1 cellular context compared by ENCODE assay signal in genomic region chr11:75582935-75583709, GRCh38.
TF ChIP-seq lines count a peak whose summit lies in the region.

No MANE protein-coding gene starts in this region.

TF ChIP-seq in WTC11, 78 proteins besides CTCF, POLR2A, EP300 and RAD21 (continued from another document and continues in another):
- TF ChIP-seq E2F1 (CRISPR knock-in tag; IDR thresholded peaks at IDR 0.05) (no peak), ZBTB43 (CRISPR knock-in tag; IDR thresholded peaks at IDR 0.05) (peak; percentile 67; the same call in 1 of the 2 replicates), ZNF263 (CRISPR knock-in tag; IDR thresholded peaks at IDR 0.05; ENCODE audit: low read depth) (no peak), AR (CRISPR knock-in tag; IDR thresholded peaks at IDR 0.05) (no peak), ZMAT4 (CRISPR knock-in tag; IDR thresholded peaks at IDR 0.05) (no peak), EMX1 (CRISPR knock-in tag; IDR thresholded peaks at IDR 0.05) (0 out of 2 replicates have a peak, but pooled peaks have one; percentile 10), ERG (CRISPR knock-in tag; IDR thresholded peaks at IDR 0.05) (peak; percentile 66; the same call in 1 of the 2 replicates), E2F5 (CRISPR knock-in tag; IDR thresholded peaks at IDR 0.05) (no peak; the same call in 1 of the 2 replicates), AFF4 (CRISPR knock-in tag; IDR thresholded peaks at IDR 0.05; ENCODE audit: borderline replicate concordance) (no peak; the same call in 1 of the 2 replicates), ELF4 (CRISPR knock-in tag; IDR thresholded peaks at IDR 0.05; ENCODE audit: low read depth) (no peak), SP1 (CRISPR knock-in tag; conservative IDR thresholded peaks at IDR 0.05) (no peak), FOXP4 (CRISPR knock-in tag; IDR thresholded peaks at IDR 0.05) (no peak), RELA (CRISPR knock-in tag; IDR thresholded peaks at IDR 0.05; ENCODE audit: borderline replicate concordance) (no peak), ESRRA (CRISPR knock-in tag; IDR thresholded peaks at IDR 0.05; ENCODE audit: borderline replicate concordance) (no peak), IRF2 (CRISPR knock-in tag; IDR thresholded peaks at IDR 0.05; ENCODE audit: borderline replicate concordance, low read depth) (no peak), E2F4 (CRISPR knock-in tag; IDR thresholded peaks at IDR 0.05; ENCODE audit: borderline replicate concordance, low read depth) (no peak), KAT7 (CRISPR knock-in tag; IDR thresholded peaks at IDR 0.05; ENCODE audit: borderline replicate concordance) (no peak), MAX (CRISPR knock-in tag; IDR thresholded peaks at IDR 0.05) (0 out of 2 replicates have a peak, but pooled peaks have one; percentile 14), ATF1 (CRISPR knock-in tag; IDR thresholded peaks at IDR 0.05) (no peak), STAT6 (CRISPR knock-in tag; conservative IDR thresholded peaks at IDR 0.05; ENCODE audit: low read depth) (0 out of 2 replicates have a peak, but pooled peaks have one; percentile 23), MYBL2 (CRISPR knock-in tag; IDR thresholded peaks at IDR 0.05) (no peak), ZNF281 (CRISPR knock-in tag; IDR thresholded peaks at IDR 0.05) (no peak)
